Comparison of ENCODE assay signal across 19 cellular contexts in the genomic region with DNA sequence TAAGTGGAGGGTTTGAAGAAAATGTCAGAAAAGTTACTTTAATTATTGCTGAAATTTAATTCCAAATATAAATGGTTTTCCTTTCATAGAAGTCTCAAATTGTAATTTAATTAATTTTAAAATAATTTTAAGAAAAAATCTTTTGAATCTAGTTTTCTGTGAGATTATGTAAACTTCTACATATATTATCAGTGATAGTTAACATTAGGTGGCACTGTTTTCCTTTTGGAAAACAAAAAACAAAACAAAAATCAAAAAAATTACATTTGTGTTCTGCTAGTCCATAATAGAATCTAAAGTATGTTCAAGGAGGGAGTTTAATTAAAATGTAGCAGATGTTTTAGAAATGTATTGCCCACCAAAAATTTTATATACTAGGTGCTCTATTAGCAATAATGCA.
A peak's percentile ranks its signal among the peaks of the same experiment; 100 is the strongest.
DNase-seq lines count a peak whose midpoint lies in the region; TF ChIP-seq lines count a peak whose summit lies in the region.
"Had no signal": no experiment of that assay in that cellular context is flagged by ENCODE, and none has a peak within 500 bp of the region (broad histone marks: within the 10 kb centered on the region; RNA-seq: fewer than 3 reads in every experiment).

No MANE protein-coding gene starts in this region.

- H3K27me3 Mint-ChIP-seq in osteocyte (ENCODE audit: unreplicated experiment), result peaks cover 2% of the 10 kb centered on the region
- H3K27me3 Mint-ChIP-seq: activated CD4-positive, alpha-beta memory T cell treated with anti-CD3 and anti-CD28 coated beads for 36 hours had no signal

- TF ChIP-seq CTCF in OCI-LY7 (conservative IDR thresholded peaks at IDR 0.05; ENCODE audit: low read length) (0 out of 2 replicates have a peak, but pooled peaks have one; percentile 31), dorsolateral prefrontal cortex (IDR thresholded peaks at IDR 0.05 in 54 of 56, conservative IDR thresholded peaks at IDR 0.05 in 2 of 56; ENCODE audit: low read depth in 1 of 56, partially characterized antibody in 56 of 56) (peak in 46 of 56 donors; percentile 8 to 53 (median 28)), osteocyte (IDR thresholded peaks at IDR 0.05) (peak; percentile 54)

- no peaks in the 10 kb centered on the region for H3K9me3 Mint-ChIP-seq in osteocyte (ENCODE audit: unreplicated experiment)
- H3K9me3 Mint-ChIP-seq: activated T-helper 1 cell treated with anti-CD3 and anti-CD28 coated beads, Interleukin-12 subunit alpha, Interleukin-12 subunit beta, Interleukin-2, Interleukin-4 antibody, amounts not matched to agents 30 ng/mL and 10 ng/mL and 1 ng/mL, durations not matched to agents 14 hours and 24 hours and 36 hours; nephron progenitor cell had no signal

- no peak overlapping the region for H3K27ac Mint-ChIP-seq in osteocyte (ENCODE audit: unreplicated experiment)
- H3K27ac Mint-ChIP-seq: activated CD4-positive, alpha-beta memory T cell treated with anti-CD3 and anti-CD28 coated beads for 36 hours; activated T-helper 1 cell treated with anti-CD3 and anti-CD28 coated beads, Interleukin-12 subunit alpha, Interleukin-12 subunit beta, Interleukin-2, Interleukin-4 antibody, amounts not matched to agents 30 ng/mL and 10 ng/mL and 1 ng/mL, durations not matched to agents 14 hours and 24 hours and 36 hours; nephron progenitor cell had no signal

- no peak overlapping the region for H3K4me3 Mint-ChIP-seq in osteocyte (ENCODE audit: unreplicated experiment)
- H3K4me3 Mint-ChIP-seq: activated CD4-positive, alpha-beta memory T cell treated with anti-CD3 and anti-CD28 coated beads for 36 hours; activated T-helper 1 cell treated with anti-CD3 and anti-CD28 coated beads, Interleukin-12 subunit alpha, Interleukin-12 subunit beta, Interleukin-2, Interleukin-4 antibody, amounts not matched to agents 30 ng/mL and 10 ng/mL and 1 ng/mL, durations not matched to agents 14 hours and 24 hours and 36 hours; nephron progenitor cell had no signal

- CTCF ChIA-PET in OCI-LY7 (lab: Charles Lee; ENCODE audit: unreplicated experiment), result no interaction called here

- no peaks in the 10 kb centered on the region for H3K36me3 Mint-ChIP-seq in osteocyte (ENCODE audit: unreplicated experiment)
- H3K36me3 Mint-ChIP-seq: activated CD4-positive, alpha-beta memory T cell treated with anti-CD3 and anti-CD28 coated beads for 36 hours had no signal

- H3K4me3 ChIP-seq in OCI-LY7 (ENCODE audit: low read depth, low read length, poor library complexity, severe bottlenecking), result no peak overlapping the region
- H3K4me3 ChIP-seq in dorsolateral prefrontal cortex, result no peak overlapping the region
- H3K4me3 ChIP-seq: gastrocnemius medialis, lung, right atrium auricular region had no signal

- no peaks in the 10 kb centered on the region for H3K9me2 ChIP-seq in OCI-LY7 (ENCODE audit: insufficient read depth, low read length)

- no peaks in the 10 kb centered on the region for H4K20me1 ChIP-seq in OCI-LY7 (ENCODE audit: insufficient read depth, low read length)

- no peaks in the 10 kb centered on the region for H3K36me3 ChIP-seq in OCI-LY7 (ENCODE audit: insufficient read depth, low read length)
- H3K36me3 ChIP-seq: gastrocnemius medialis, right atrium auricular region had no signal

- no peaks in the 10 kb centered on the region for H3K9me3 ChIP-seq in OCI-LY7 (ENCODE audit: low read length)
- H3K9me3 ChIP-seq: gastrocnemius medialis, right atrium auricular region had no signal

- H3K27me3 ChIP-seq in dorsolateral prefrontal cortex, result no peaks in the 10 kb centered on the region
- H3K27me3 ChIP-seq: gastrocnemius medialis, right atrium auricular region had no signal

- POLR2A ChIA-PET in OCI-LY7 (lab: Charles Lee), result no interaction called here

- BruUV-seq in OCI-LY7 (replicated peaks; lab: Mats Ljungman, UMichigan), result no TSS peak

- H3K27ac ChIP-seq in OCI-LY7 (ENCODE audit: low read depth, low read length, poor library complexity, severe bottlenecking), result no peak overlapping the region
- no peak overlapping the region for H3K27ac ChIP-seq in dorsolateral prefrontal cortex
- H3K27ac ChIP-seq: gastrocnemius medialis, right atrium auricular region had no signal

- intact Hi-C loops in OCI-LY7 (cut with micrococcal nuclease; ENCODE audit: unreplicated experiment), result no loop called here
- intact Hi-C loops in dorsolateral prefrontal cortex (cut with DNase I), result no loop called here

- H3K79me2 ChIP-seq in OCI-LY7 (ENCODE audit: insufficient read depth, low read depth, low read length), result no peaks in the 10 kb centered on the region

- no peak overlapping the region for H2AFZ ChIP-seq in OCI-LY7 (ENCODE audit: low read length)

- H3K4me2 ChIP-seq in OCI-LY7 (ENCODE audit: low read length), result no peak overlapping the region

- H3K4me1 Mint-ChIP-seq in osteocyte (ENCODE audit: unreplicated experiment), result no peaks in the 10 kb centered on the region
- H3K4me1 Mint-ChIP-seq: nephron progenitor cell had no signal

- H3K4me1 ChIP-seq in OCI-LY7 (ENCODE audit: insufficient read depth, low read length, poor library complexity, severe bottlenecking), result no peaks in the 10 kb centered on the region
- H3K4me1 ChIP-seq: gastrocnemius medialis, right atrium auricular region had no signal

- peak; percentile 10 for DNase-seq in DMS114 treated with DMSO at 0.1 percent for 48 hours (lab: John Stamatoyannopoulos, UW; ENCODE audit: unreplicated experiment)
- DNase-seq in OCI-LY7 (ENCODE audit: low spot score), result no peak
- no peak for DNase-seq in dorsolateral prefrontal cortex
- DNase-seq in osteocyte (ENCODE audit: extremely low spot score, unreplicated experiment), result no peak
- no peak for DNase-seq in NCI-H2196 treated with DMSO at 0.1 percent for 48 hours (lab: John Stamatoyannopoulos, UW; ENCODE audit: unreplicated experiment)
- DNase-seq in NCI-H1105 (lab: John Stamatoyannopoulos, UW), result no peak
- no peak for DNase-seq in NCI-H510A treated with DMSO at 0.1 percent for 48 hours (lab: John Stamatoyannopoulos, UW)
- no peak for DNase-seq in mucosa of gallbladder (ENCODE audit: low spot score)
- DNase-seq: activated CD4-positive, alpha-beta memory T cell treated with anti-CD3 and anti-CD28 coated beads for 36 hours; gastrocnemius medialis; GOT3; Kasumi-1; NCI-H1694; NCI-H526; nephron progenitor cell; stimulated activated CD4-positive, alpha-beta T cell treated with anti-CD3 and anti-CD28 coated beads, Interleukin-2, amount 100 ng/mL, for 24 hours had no signal
